Comparison of ENCODE assay signal across 2 cellular contexts in genomic region chr1:199629624-199630023, GRCh38.
TF ChIP-seq lines count a peak whose summit lies in the region.

No MANE protein-coding gene starts in this region.

TF ChIP-seq in WTC11, 78 proteins besides CTCF, POLR2A, EP300 and RAD21 (continued from another document):
- TF ChIP-seq ZSCAN18 (CRISPR knock-in tag; IDR thresholded peaks at IDR 0.05): no peak
- TF ChIP-seq IRF2 (CRISPR knock-in tag; IDR thresholded peaks at IDR 0.05; ENCODE audit: borderline replicate concordance, low read depth): no peak
- TF ChIP-seq AR (CRISPR knock-in tag; IDR thresholded peaks at IDR 0.05): no peak
- TF ChIP-seq FOXK1 (CRISPR knock-in tag; IDR thresholded peaks at IDR 0.05): no peak
- TF ChIP-seq NR1H2 (CRISPR knock-in tag; IDR thresholded peaks at IDR 0.05): no peak
- TF ChIP-seq NFYB (CRISPR knock-in tag; conservative IDR thresholded peaks at IDR 0.05; ENCODE audit: low read depth): no peak
- TF ChIP-seq USF1 (CRISPR knock-in tag; IDR thresholded peaks at IDR 0.05): no peak
- TF ChIP-seq ERG (CRISPR knock-in tag; IDR thresholded peaks at IDR 0.05): no peak

TF ChIP-seq in H1, 55 proteins besides CTCF, POLR2A, EP300 and RAD21 (continued from another document):
- TF ChIP-seq ATF2 (IDR thresholded peaks at IDR 0.05; ENCODE audit: low read length): no peak
- TF ChIP-seq SIN3A (conservative IDR thresholded peaks at IDR 0.05 in 1 of 2, IDR thresholded peaks at IDR 0.05 in 1 of 2; ENCODE audit: low read depth in 1 of 2, low read length in 2 of 2): no peak
- no peak for TF ChIP-seq SAP30 (IDR thresholded peaks at IDR 0.05; ENCODE audit: insufficient read depth, insufficient replicate concordance, low read length)
- TF ChIP-seq CEBPB (IDR thresholded peaks at IDR 0.05; ENCODE audit: low read depth, low read length): no peak
- no peak for TF ChIP-seq EZH2 (IDR thresholded peaks at IDR 0.05; ENCODE audit: low read depth, low read length, severe bottlenecking)
